11 cellular contexts compared by ENCODE assay signal in genomic region chr4:90293320-90293719, GRCh38.
DNase-seq lines count a peak whose midpoint lies in the region; TF ChIP-seq lines count a peak whose summit lies in the region.
"Had no signal": no experiment of that assay in that cellular context is flagged by ENCODE, and none has a peak within 500 bp of the region (broad histone marks: within the 10 kb centered on the region; RNA-seq: fewer than 3 reads in every experiment).

No MANE protein-coding gene starts in this region.

- H3K27me3 ChIP-seq in OCI-LY3 (ENCODE audit: low read depth, low read length) = no peaks in the 10 kb centered on the region
- no peaks in the 10 kb centered on the region for H3K27me3 ChIP-seq in parathyroid adenoma (ENCODE audit: control insufficient read depth, insufficient read depth, low read length)

- H3K79me2 ChIP-seq in OCI-LY3 (ENCODE audit: low read length) (no peaks in the 10 kb centered on the region), parathyroid adenoma (no peaks in the 10 kb centered on the region)

- H3K27ac ChIP-seq in OCI-LY3 (ENCODE audit: low read length) = no peak overlapping the region
- H3K27ac ChIP-seq in parathyroid adenoma = no peak overlapping the region
- no peak overlapping the region for H3K27ac ChIP-seq in RWPE1

- H3K4me1 ChIP-seq in OCI-LY3 (ENCODE audit: low read length) (no peaks in the 10 kb centered on the region; the same call in 1 of the 2 replicates), parathyroid adenoma (no peaks in the 10 kb centered on the region)

- H4K20me1 ChIP-seq in OCI-LY3 (ENCODE audit: insufficient read depth, low read length) = no peaks in the 10 kb centered on the region

- H3K4me3 ChIP-seq in OCI-LY3 (ENCODE audit: low read length) (no peak overlapping the region), epithelial cell of esophagus (ENCODE audit: low read length) (no peak overlapping the region), parathyroid adenoma (ENCODE audit: low read depth, low read length) (no peak overlapping the region)

- H3K36me3 ChIP-seq in OCI-LY3 (replicated peaks; ENCODE audit: low read depth, low read length) (no peaks in the 10 kb centered on the region), parathyroid adenoma (ENCODE audit: control insufficient read depth, insufficient read depth, low read length) (no peaks in the 10 kb centered on the region)

- no peak overlapping the region for H3K4me2 ChIP-seq in OCI-LY3 (ENCODE audit: low read length)
- no peak overlapping the region for H3K4me2 ChIP-seq in parathyroid adenoma (ENCODE audit: low read length)

- H2AFZ ChIP-seq in OCI-LY3 (ENCODE audit: low read depth, low read length) (no peak overlapping the region), parathyroid adenoma (no peak overlapping the region)

- POLR2A ChIA-PET in RWPE1 (lab: Yijun Ruan, JAX; ENCODE audit: low non-redundant PET) = no interaction called here

- DNase-seq in NCI-H2171 treated with DMSO at 0.1 percent for 48 hours (lab: John Stamatoyannopoulos, UW) = peak; percentile 6
- no peak for DNase-seq in NCI-H2171 (lab: John Stamatoyannopoulos, UW)
- peak; percentile 33 for DNase-seq in epithelial cell of esophagus (ENCODE audit: low read depth)
- no peak for DNase-seq in DMS 273 treated with DMSO at 0.1 percent for 48 hours (lab: John Stamatoyannopoulos, UW)
- DNase-seq in RWPE1 (ENCODE audit: low spot score) = no peak
- no peak for DNase-seq in activated CD8-positive, alpha-beta memory T cell treated with anti-CD3 and anti-CD28 coated beads for 24 hours
- DNase-seq: activated CD4-positive, alpha-beta T cell treated with anti-CD3 and anti-CD28 coated beads, Interleukin-2, amount 50 U/mL, for 48 hours; AML-193; stimulated activated CD4-positive, alpha-beta T cell treated with anti-CD3 and anti-CD28 coated beads, Interleukin-15, amount 100 ng/mL, for 24 hours had no signal

- TF ChIP-seq CTCF in OCI-LY3 (IDR thresholded peaks at IDR 0.05; ENCODE audit: low read depth, low read length) (peak; percentile 25; the same call in 1 of the 2 replicates), epithelial cell of esophagus (IDR thresholded peaks at IDR 0.05; ENCODE audit: insufficient read depth, low read depth, low read length, missing control alignments) (peak; percentile 53), parathyroid adenoma (IDR thresholded peaks at IDR 0.05) (peak; percentile 7), RWPE1 (conservative IDR thresholded peaks at IDR 0.05; ENCODE audit: low read depth) (no peak; the same call in 1 of the 2 replicates)

- H3K9me3 ChIP-seq in OCI-LY3 (ENCODE audit: insufficient read depth, low read length) (no peaks in the 10 kb centered on the region), parathyroid adenoma (ENCODE audit: control insufficient read depth, low read length) (no peaks in the 10 kb centered on the region)

- CTCF ChIA-PET in RWPE1 (lab: Yijun Ruan, JAX) = interaction anchor here (1.0 kb wide), 1 partner anchor 173 kb away, joined by 4 read pairs; no protein-coding TSS in a partner anchor

- H3K9ac ChIP-seq in OCI-LY3 (ENCODE audit: low read length) (no peak overlapping the region), parathyroid adenoma (no peak overlapping the region)

Comparison
In these comparisons a context has a peak if more than half of its experiments do, and no peak if none do; other contexts are left out.
1. DNase-seq: peak in NCI-H2171 treated with DMSO at 0.1 percent for 48 hours (single experiment) and epithelial cell of esophagus (single experiment); none in NCI-H2171 (single experiment), DMS 273 treated with DMSO at 0.1 percent for 48 hours (single experiment), RWPE1 (single experiment) and activated CD8-positive, alpha-beta memory T cell treated with anti-CD3 and anti-CD28 coated beads for 24 hours (single experiment).